Comparison of ENCODE assay signal across 8 cellular contexts in genomic region chrX:119516157-119516702, GRCh38. TPM values are rescaled to one million over a fixed set of nuclear protein-coding genes. Genes with fewer than 3 reads are reported as not detected.
DNase-seq lines count a peak whose midpoint lies in the region; ATAC-seq and TF ChIP-seq lines count a peak whose summit lies in the region.

No MANE protein-coding gene starts in this region.

- 33 to 39% (median 34%) methylated on average over 5 of the region's 5 CpGs for WGBS in psoas muscle, 3 donors

- H3K4me2 ChIP-seq in DND-41 (ENCODE audit: insufficient read depth, low read length), result no peak overlapping the region

- H3K79me2 ChIP-seq in DND-41 (ENCODE audit: insufficient read depth, low read length), result no peaks in the 10 kb centered on the region

- no peaks in the 10 kb centered on the region for H3K9me3 ChIP-seq in DND-41 (ENCODE audit: insufficient read depth, low read length, severe bottlenecking)
- H3K9me3 ChIP-seq in Peyer's patch, result no peaks in the 10 kb centered on the region
- H3K9me3 ChIP-seq in psoas muscle, result no peaks in the 10 kb centered on the region

- H3K4me1 ChIP-seq in DND-41 (ENCODE audit: insufficient read depth, low read length) (peaks cover 3% of the 10 kb centered on the region; the same call in 1 of the 2 replicates), Peyer's patch (no peaks in the 10 kb centered on the region), psoas muscle (no peaks in the 10 kb centered on the region)

- in situ Hi-C loops in KBM-7 (cut with MboI; ENCODE audit: low pct_unique_long_range_greater_than_20kb, low sequenced_read_pairs), result loop anchor here (25.0 kb wide), 1 partner anchor 621 kb away; no protein-coding TSS in a partner anchor

- peak; percentile 98 for ATAC-seq in DND-41 (ENCODE audit: insufficient read depth, low read depth)
- peak; percentile 83 for ATAC-seq in GM21447 (IDR thresholded peaks at IDR 0.05; ENCODE audit: unreplicated experiment)
- peak; percentile 59 to 89 (median 78) for ATAC-seq in psoas muscle

- peak; percentile 88 for TF ChIP-seq CTCF in DND-41 (IDR thresholded peaks at IDR 0.05; ENCODE audit: borderline replicate concordance, extremely low read depth, low read length, poor library complexity, severe bottlenecking)
- TF ChIP-seq CTCF in Peyer's patch (IDR thresholded peaks at IDR 0.05), result peak; percentile 59 to 83 (median 82)
- peak; percentile 65 for TF ChIP-seq CTCF in psoas muscle (IDR thresholded peaks at IDR 0.05)

- peak overlapping the region; percentile 44 for H2AFZ ChIP-seq in DND-41 (ENCODE audit: low read depth, low read length)

- H4K20me1 ChIP-seq in DND-41 (ENCODE audit: insufficient read depth, low read length), result no peaks in the 10 kb centered on the region

- peak; percentile 51 for DNase-seq in DND-41
- DNase-seq in KBM-7, result peak; percentile 92
- DNase-seq in Peyer's patch, result peak in 2 of 3 donors; percentile 24 to 54
- DNase-seq in activated T-helper 9 cell treated with anti-CD3 and anti-CD28 coated beads, Interleukin-2, amount 50 U/mL, for 16 hours (ENCODE audit: low read depth), result peak; percentile 0
- peak; percentile 53 for DNase-seq in glomerular visceral epithelial cell (ENCODE audit: extremely low spot score)
- DNase-seq in psoas muscle, result no peak
- no peak for DNase-seq in HPDE6-E6E7 (ENCODE audit: extremely low spot score)

- 0 out of 2 replicates have a peak overlapping the region, but pooled peaks have one; percentile 9 for H3K27ac ChIP-seq in DND-41 (ENCODE audit: low read length)
- no peak overlapping the region for H3K27ac ChIP-seq in Peyer's patch
- no peak overlapping the region for H3K27ac ChIP-seq in psoas muscle

- H3K36me3 ChIP-seq in DND-41 (ENCODE audit: insufficient read depth, low read length) (no peaks in the 10 kb centered on the region), Peyer's patch (no peaks in the 10 kb centered on the region), psoas muscle (ENCODE audit: insufficient read depth in 1 of 2, low read depth in 1 of 2) (no peaks in the 10 kb centered on the region)

- H3K4me3 ChIP-seq in DND-41 (ENCODE audit: low read depth in 1 of 2, low read length in 2 of 2) (no peak overlapping the region), Peyer's patch (no peak overlapping the region), psoas muscle (no peak overlapping the region)

- H3K9ac ChIP-seq in DND-41 (ENCODE audit: low read depth, low read length), result no peak overlapping the region

- intact Hi-C loops in psoas muscle (cut with DNase I), result loop anchor here (5.0 to 10.0 kb wide), 5 partner anchors 56 to 239 kb away; partner anchors contain the start of genes NKRF (in 1 of the 2), SOWAHD (in 1 of the 2) and UBE2A (in 1 of the 2)

- no peaks in the 10 kb centered on the region for H3K27me3 ChIP-seq in DND-41 (ENCODE audit: insufficient read depth, low read length, poor library complexity)
- no peaks in the 10 kb centered on the region for H3K27me3 ChIP-seq in Peyer's patch
- no peaks in the 10 kb centered on the region for H3K27me3 ChIP-seq in psoas muscle (ENCODE audit: insufficient read depth in 3 of 3, low read length in 2 of 3)

- no peak for TF ChIP-seq POLR2A in Peyer's patch (IDR thresholded peaks at IDR 0.05)

RNA-seq across cellular contexts. Expression of gene SLC25A5, which starts 48.0 kb away (rescaled TPM):
- total RNA-seq in Peyer's patch, result 1,000 to 10,000 TPM in 1 of 4 donors, 100 to 1,000 TPM in 3; 366 to 1,287 (median 800) TPM
- 100 to 1,000 TPM in 1 of 4 donors, 10 to 100 TPM in 3; 48.1 to 116 (median 59.6) TPM for total RNA-seq in psoas muscle
- 100 to 1,000 TPM in 1 of 3 donors, 10 to 100 TPM in 2; 29.1 to 304 (median 73.8) TPM for polyA plus RNA-seq in psoas muscle

RNA-seq across cellular contexts. Expression of gene STEEP1, which starts 49.0 kb away (rescaled TPM):
- 10 to 100 TPM; 15.4 to 25.7 (median 20.8) TPM for total RNA-seq in Peyer's patch
- 10 to 100 TPM in 2 of 4 donors, 1 to 10 TPM in 2; 8.1 to 15.4 (median 11.3) TPM for total RNA-seq in psoas muscle
- 10 to 100 TPM in 2 of 3 donors, 1 to 10 TPM in 1; 8.0 to 14.7 (median 13.4) TPM for polyA plus RNA-seq in psoas muscle

RNA-seq across cellular contexts. Expression of gene UBE2A, which starts 58.1 kb away (rescaled TPM):
- 10 to 100 TPM; 33.8 to 49.0 (median 35.7) TPM for total RNA-seq in Peyer's patch
- total RNA-seq in psoas muscle, result 10 to 100 TPM; 52.0 to 62.1 (median 55.2) TPM
- polyA plus RNA-seq in psoas muscle, result 100 to 1,000 TPM in 1 of 3 donors, 10 to 100 TPM in 2; 62.2 to 101 (median 64.6) TPM

Comparison
In these comparisons a context has a peak if more than half of its experiments do, and no peak if none do; other contexts are left out.
1. DNase-seq: peak in DND-41 (single experiment), KBM-7 (single experiment), Peyer's patch (2 of 3), activated T-helper 9 cell treated with anti-CD3 and anti-CD28 coated beads, Interleukin-2, amount 50 U/mL, for 16 hours (single experiment) and glomerular visceral epithelial cell (single experiment); none in psoas muscle (0 of 2) and HPDE6-E6E7 (single experiment).
2. Peak in every context shown above with its lines, with median percentiles within 50 percentile points of each other: ATAC-seq and CTCF ChIP-seq.